Comparison of ENCODE assay signal across 11 cellular contexts in genomic region chr3:188197388-188197847, GRCh38. TPM values are rescaled to one million over a fixed set of nuclear protein-coding genes. Genes with fewer than 3 reads are reported as not detected.
DNase-seq lines count a peak whose midpoint lies in the region; ATAC-seq and TF ChIP-seq lines count a peak whose summit lies in the region.
"Had no signal": no experiment of that assay in that cellular context is flagged by ENCODE, and none has a peak within 500 bp of the region (broad histone marks: within the 10 kb centered on the region; RNA-seq: fewer than 3 reads in every experiment).

No MANE protein-coding gene starts in this region.

- no peak overlapping the region for H3K9ac ChIP-seq in trophoblast cell (ENCODE audit: low read length)

- H3K27ac ChIP-seq in coronary artery (peak overlapping the region; percentile 20 to 52), trophoblast cell (ENCODE audit: low read depth, low read length) (peak overlapping the region; percentile 70)

- no peaks in the 10 kb centered on the region for H3K27me3 ChIP-seq in trophoblast cell (ENCODE audit: insufficient read depth, low read length)

- H3K4ac ChIP-seq in trophoblast cell (ENCODE audit: low read depth, low read length): no peak overlapping the region

- no peak overlapping the region for H2AK5ac ChIP-seq in trophoblast cell (ENCODE audit: low read length)

- no peak overlapping the region for H3K18ac ChIP-seq in trophoblast cell (ENCODE audit: low read length)

- peak overlapping the region; percentile 16 for H3K4me2 ChIP-seq in trophoblast cell (ENCODE audit: low read length)

- H4K12ac ChIP-seq in trophoblast cell (ENCODE audit: low read depth, low read length): no peak overlapping the region

- WGBS in trophoblast cell (ENCODE audit: extremely low coverage, insufficient coverage, insufficient read length): no CpG with 5 or more reads among the region's 8 CpGs

- no peak overlapping the region for H4K91ac ChIP-seq in trophoblast cell (ENCODE audit: low read depth, low read length)

- H2BK12ac ChIP-seq in trophoblast cell (ENCODE audit: low read length): no peak overlapping the region

- no peaks in the 10 kb centered on the region for H3K9me3 ChIP-seq in trophoblast cell (ENCODE audit: insufficient read depth, low read depth, low read length)

- H2BK120ac ChIP-seq in trophoblast cell (ENCODE audit: insufficient read depth, low read length, poor library complexity): no peak overlapping the region

- TF ChIP-seq CTCF in GM12865 (IDR thresholded peaks at IDR 0.05; ENCODE audit: insufficient read depth, low read depth, low read length, missing control alignments): no peak
- TF ChIP-seq CTCF in coronary artery (IDR thresholded peaks at IDR 0.05): no peak

- no peaks in the 10 kb centered on the region for H3K79me2 ChIP-seq in trophoblast cell (ENCODE audit: control insufficient read depth, insufficient read depth, low read length, poor library complexity)

- H3K4me3 ChIP-seq in GM12865 (ENCODE audit: low read depth, low read length) (no peak overlapping the region), coronary artery (no peak overlapping the region), trophoblast cell (ENCODE audit: low read depth, low read length) (no peak overlapping the region)

- H3K36me3 ChIP-seq in trophoblast cell (ENCODE audit: control insufficient read depth in 1 of 2, insufficient read depth in 2 of 2, low read length in 2 of 2): peaks cover 0 to 4% of the 10 kb centered on the region in 2 experiments

- no peak overlapping the region for H4K8ac ChIP-seq in trophoblast cell (ENCODE audit: low read depth, low read length)

- peaks cover 3% of the 10 kb centered on the region for H3K79me1 ChIP-seq in trophoblast cell (ENCODE audit: low read length)

- H3K14ac ChIP-seq in trophoblast cell (ENCODE audit: low read length): no peak overlapping the region

- DNase-seq in GM12865 (ENCODE audit: low read depth) (peak; percentile 15), coronary artery (ENCODE audit: low spot score) (no peak), trophoblast cell (no peak), NCI-H82 treated with DMSO at 0.1 percent for 48 hours (lab: John Stamatoyannopoulos, UW; ENCODE audit: unreplicated experiment) (no peak)
- DNase-seq: activated CD4-positive, alpha-beta T cell treated with anti-CD3 and anti-CD28 coated beads, Interleukin-2, amount 10 ng/mL, durations not matched to agents 24 days and 14 days; central memory CD4-positive, alpha-beta T cell; NCI-H226; stimulated activated CD4-positive, alpha-beta T cell treated with anti-CD3 and anti-CD28 coated beads, Interleukin-15, amount 100 ng/mL, for 24 hours had no signal

- no peak overlapping the region for H3K23ac ChIP-seq in trophoblast cell (ENCODE audit: low read length)

- H2BK5ac ChIP-seq in trophoblast cell (ENCODE audit: low read depth, low read length, poor library complexity): no peak overlapping the region

- H3K4me1 ChIP-seq in trophoblast cell (ENCODE audit: control insufficient read depth in 1 of 2, insufficient read depth in 2 of 2, low read length in 2 of 2): peaks cover 22 to 31% of the 10 kb centered on the region in 2 experiments

- H2AFZ ChIP-seq in trophoblast cell (ENCODE audit: insufficient read depth, low read length, poor library complexity): no peak overlapping the region

- peak; percentile 53 for ATAC-seq in HG02885 (IDR thresholded peaks at IDR 0.05; ENCODE audit: poor library complexity, unreplicated experiment)
- no peak for ATAC-seq in HG02938 (IDR thresholded peaks at IDR 0.05; ENCODE audit: unreplicated experiment)
- ATAC-seq in HG02973 (IDR thresholded peaks at IDR 0.05; ENCODE audit: unreplicated experiment): no peak

RNA-seq across cellular contexts. Expression of gene LPP, which starts 43.5 kb away (rescaled TPM):
- 29.2 and 30.6 TPM in 2 replicates for polyA plus RNA-seq in trophoblast cell (2013)
